Comparison of ENCODE assay signal across 8 cellular contexts in the genomic region with DNA sequence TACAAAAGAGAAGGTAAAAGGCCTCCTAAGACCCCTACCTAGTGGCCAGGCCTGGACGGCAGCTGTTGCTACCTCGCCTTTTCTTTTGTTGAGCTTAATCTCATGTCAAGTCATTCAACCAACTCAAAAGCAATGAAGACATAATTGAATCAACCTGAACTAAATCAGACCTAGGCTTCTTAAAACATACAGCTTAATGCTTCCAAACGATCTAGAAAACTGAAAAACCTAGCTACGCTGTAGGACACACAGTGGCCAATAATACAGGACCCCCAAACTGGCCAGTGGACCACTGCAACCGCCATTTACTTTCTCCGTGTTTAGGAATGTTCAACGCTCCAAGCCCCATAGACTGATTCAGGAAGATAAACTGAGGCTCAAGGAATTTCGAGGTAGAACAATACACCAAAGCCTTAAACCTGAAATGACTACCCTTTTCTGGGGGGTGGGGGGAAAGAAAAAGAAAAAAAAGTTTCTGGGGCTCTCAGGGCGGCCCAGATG. TPM values are rescaled to one million over a fixed set of nuclear protein-coding genes. Genes with fewer than 3 reads are reported as not detected.
DNase-seq lines count a peak whose midpoint lies in the region; ATAC-seq and TF ChIP-seq lines count a peak whose summit lies in the region.
"Not testable (repeated sequence)": the region's sequence is repeated elsewhere in the genome, so short reads cannot be mapped to it uniquely, and the experiment has no call there.

No MANE protein-coding gene starts in this region.

- H3K27me3 Mint-ChIP-seq in CD4-positive, alpha-beta memory T cell; IgD-negative memory B cell; T-helper 17 cell; neural progenitor cell (ENCODE audit: insufficient read depth, low read depth): not testable (repeated sequence)

- not testable (repeated sequence) for H3K27me3 ChIP-seq in CD4-positive, alpha-beta memory T cell (ENCODE audit: insufficient read depth, low read length); adipocyte (replicated peaks; ENCODE audit: control insufficient read depth, insufficient read depth, low read length); neural progenitor cell; suprapubic skin

- not testable (repeated sequence) for H2AFZ ChIP-seq in neural progenitor cell (replicated peaks)

- peak overlapping the region; percentile 97 to 100 (median 98) for H3K27ac Mint-ChIP-seq in CD4-positive, alpha-beta memory T cell
- H3K27ac Mint-ChIP-seq in IgD-negative memory B cell, result peak overlapping the region; percentile 97 to 98 (median 97)
- peak overlapping the region; percentile 99 for H3K27ac Mint-ChIP-seq in T-helper 17 cell
- peak overlapping the region; percentile 99 for H3K27ac Mint-ChIP-seq in neural progenitor cell

- not testable (repeated sequence) for H3K9me3 Mint-ChIP-seq in CD4-positive, alpha-beta memory T cell; IgD-negative memory B cell; neural progenitor cell

- peaks cover 44% of the 10 kb centered on the region for H3F3A ChIP-seq in neural progenitor cell (ENCODE audit: low read depth)

- peaks cover 30% of the 10 kb centered on the region for H4K20me1 ChIP-seq in neural progenitor cell (ENCODE audit: low read depth)

- intact Hi-C loops in CD4-positive, alpha-beta memory T cell (cut with micrococcal nuclease), result not testable (repeated sequence)

- peaks cover 0 to 19% of the 10 kb centered on the region in 2 donors for H3K36me3 Mint-ChIP-seq in CD4-positive, alpha-beta memory T cell
- not testable (repeated sequence) for H3K36me3 Mint-ChIP-seq in IgD-negative memory B cell; T-helper 17 cell (ENCODE audit: low read depth); neural progenitor cell

- not testable (repeated sequence) for H3K9me3 ChIP-seq in CD4-positive, alpha-beta memory T cell (ENCODE audit: control insufficient read depth in 1 of 2, low read length in 2 of 2); T-helper 17 cell (ENCODE audit: control insufficient read depth, low read length, poor library complexity, severe bottlenecking); adipocyte (ENCODE audit: control insufficient read depth, low read length); neural progenitor cell (ENCODE audit: low read depth); suprapubic skin

- ATAC-seq in T-helper 17 cell, result not testable (repeated sequence)

- H3K36me3 ChIP-seq in CD4-positive, alpha-beta memory T cell (ENCODE audit: insufficient read depth, low read length); adipocyte (ENCODE audit: control insufficient read depth, insufficient read depth, low read length, severe bottlenecking); neural progenitor cell; suprapubic skin: not testable (repeated sequence)

- WGBS in suprapubic skin, result 8% methylated on average over 9 of the region's 9 CpGs

- not testable (repeated sequence) for TF ChIP-seq EP300 in suprapubic skin (IDR thresholded peaks at IDR 0.05)

- peaks cover 27 to 67% (median 39%) of the 10 kb centered on the region in 4 donors for H3K4me1 Mint-ChIP-seq in CD4-positive, alpha-beta memory T cell
- H3K4me1 Mint-ChIP-seq in IgD-negative memory B cell (peaks cover 18 to 31% (median 28%) of the 10 kb centered on the region in 3 donors), T-helper 17 cell (peaks cover 38% of the 10 kb centered on the region), neural progenitor cell (peaks cover 51% of the 10 kb centered on the region)

- peaks cover 64% of the 10 kb centered on the region for H3K79me2 ChIP-seq in neural progenitor cell (ENCODE audit: low read depth)

- H3K9ac ChIP-seq in adipocyte (ENCODE audit: low read length), result peak overlapping the region; percentile 95
- not testable (repeated sequence) for H3K9ac ChIP-seq in neural progenitor cell

- H3K4me3 ChIP-seq in CD4-positive, alpha-beta memory T cell (ENCODE audit: low read length in 2 of 2), result peak overlapping the region; percentile 38 to 58
- H3K4me3 ChIP-seq in adipocyte (ENCODE audit: low read length) (peak overlapping the region; percentile 91), neural progenitor cell (peak overlapping the region; percentile 95), suprapubic skin (peak overlapping the region; percentile 99)

- peak overlapping the region; percentile 84 to 98 (median 96) for H3K4me3 Mint-ChIP-seq in CD4-positive, alpha-beta memory T cell
- H3K4me3 Mint-ChIP-seq in IgD-negative memory B cell, result peak overlapping the region; percentile 95 to 98 (median 97)
- peak overlapping the region; percentile 92 for H3K4me3 Mint-ChIP-seq in T-helper 17 cell
- peak overlapping the region; percentile 98 for H3K4me3 Mint-ChIP-seq in neural progenitor cell

- TF ChIP-seq CTCF in neural progenitor cell (IDR thresholded peaks at IDR 0.05); suprapubic skin (IDR thresholded peaks at IDR 0.05): not testable (repeated sequence)

- CTCF ChIA-PET in CD4-positive, alpha-beta memory T cell (lab: Charles Lee; ENCODE audit: partially characterized antibody), result interaction anchor here (1.1 to 2.2 kb wide), 6 partner anchors 9 to 348 kb away, joined by 3 to 10 read pairs (median 4); no protein-coding TSS in a partner anchor

- DNase-seq in CD4-positive, alpha-beta memory T cell, result peak in 2 of 5 donors; percentile 19 to 40
- not testable (repeated sequence) for DNase-seq in T-helper 17 cell; adipocyte (ENCODE audit: low read depth); epithelial cell of prostate (ENCODE audit: low read depth, low spot score)
- peak; percentile 41 for DNase-seq in kidney tubule cell (ENCODE audit: low spot score)
- DNase-seq in neural progenitor cell (ENCODE audit: low spot score), result peak; percentile 40
- peak in 1 of 2 donors; percentile 35 for DNase-seq in suprapubic skin (ENCODE audit: low spot score in 2 of 2)

- H3K27ac ChIP-seq in CD4-positive, alpha-beta memory T cell (ENCODE audit: low read depth, low read length), result peak overlapping the region; percentile 86
- peak overlapping the region; percentile 94 for H3K27ac ChIP-seq in epithelial cell of prostate
- peak overlapping the region; percentile 91 for H3K27ac ChIP-seq in neural progenitor cell
- H3K27ac ChIP-seq in suprapubic skin, result peak overlapping the region; percentile 100

- POLR2A ChIA-PET in CD4-positive, alpha-beta memory T cell (lab: Charles Lee; ENCODE audit: partially characterized antibody), result interaction anchor here (0.8 to 9.6 kb wide), 9 partner anchors 11 to 280 kb away, joined by 3 to 198 read pairs (median 47); no protein-coding TSS in a partner anchor

- H3K4me2 ChIP-seq in neural progenitor cell, result peak overlapping the region; percentile 96

- peaks cover 39% of the 10 kb centered on the region for H3K4me1 ChIP-seq in CD4-positive, alpha-beta memory T cell (ENCODE audit: insufficient read depth, low read length)
- H3K4me1 ChIP-seq in adipocyte (ENCODE audit: control insufficient read depth, insufficient read depth, low read length) (peaks cover 35% of the 10 kb centered on the region), neural progenitor cell (peaks cover 51% of the 10 kb centered on the region), suprapubic skin (peaks cover 47% of the 10 kb centered on the region)

- not testable (repeated sequence) for TF ChIP-seq POLR2A in suprapubic skin (IDR thresholded peaks at IDR 0.05)

RNA-seq across cellular contexts. Expression of a gene that starts 1.6 kb away (rescaled TPM):
- total RNA-seq in CD4-positive, alpha-beta memory T cell, result 100 to 1,000 TPM; 100 to 111 TPM
- 10 to 100 TPM; 11.6 to 28.6 TPM for polyA plus RNA-seq in CD4-positive, alpha-beta memory T cell
- polyA plus RNA-seq in IgD-negative memory B cell, result 29.9 TPM
- 10 to 100 TPM; 70.4 to 72.8 TPM for total RNA-seq in T-helper 17 cell
- 76.3 and 84.4 TPM in 2 replicates for total RNA-seq in neural progenitor cell (ENCODE audit: low replicate concordance)
- total RNA-seq in suprapubic skin, result 10 to 100 TPM; 31.2 to 64.8 (median 46.7) TPM

Comparison
In these comparisons a context has a peak if more than half of its experiments do, and no peak if none do; other contexts are left out.
1. H3K4me3 ChIP-seq: peak in every context shown above with its lines; median percentile 99 in suprapubic skin; 95 in neural progenitor cell; 91 in adipocyte; 48 in CD4-positive, alpha-beta memory T cell.